In genomic region chr2:8558096-8558495, GRCh38 we compare ENCODE assay signal across 18 cellular contexts.
DNase-seq lines count a peak whose midpoint lies in the region; ATAC-seq and TF ChIP-seq lines count a peak whose summit lies in the region.
"Had no signal": no experiment of that assay in that cellular context is flagged by ENCODE, and none has a peak within 500 bp of the region (broad histone marks: within the 10 kb centered on the region; RNA-seq: fewer than 3 reads in every experiment).

No MANE protein-coding gene starts in this region.

- H4K20me1 ChIP-seq in DND-41 (ENCODE audit: insufficient read depth, low read length) = no peaks in the 10 kb centered on the region

- intact Hi-C loops in posterior vena cava (cut with DNase I) (no loop called here), right lobe of liver (cut with DNase I) (no loop called here)

- no peak overlapping the region for H3K27ac ChIP-seq in DND-41 (ENCODE audit: low read length)
- no peak overlapping the region for H3K27ac ChIP-seq in WERI-Rb-1
- no peak overlapping the region for H3K27ac ChIP-seq in right lobe of liver
- H3K27ac ChIP-seq: GM23248, HL-60 had no signal

- H3K36me3 ChIP-seq in DND-41 (ENCODE audit: insufficient read depth, low read length) = no peaks in the 10 kb centered on the region
- no peaks in the 10 kb centered on the region for H3K36me3 ChIP-seq in WERI-Rb-1
- no peaks in the 10 kb centered on the region for H3K36me3 ChIP-seq in right lobe of liver
- H3K36me3 ChIP-seq: HAP-1 had no signal

- TF ChIP-seq CTCF in DND-41 (IDR thresholded peaks at IDR 0.05; ENCODE audit: borderline replicate concordance, extremely low read depth, low read length, poor library complexity, severe bottlenecking) = no peak
- no peak for TF ChIP-seq CTCF in WERI-Rb-1 (IDR thresholded peaks at IDR 0.05; ENCODE audit: low read depth, low read length)
- no peak for TF ChIP-seq CTCF in right lobe of liver (IDR thresholded peaks at IDR 0.05)

- H3K27me3 ChIP-seq in DND-41 (ENCODE audit: insufficient read depth, low read length, poor library complexity) (no peaks in the 10 kb centered on the region), WERI-Rb-1 (ENCODE audit: insufficient read depth, low read depth, severe bottlenecking) (no peaks in the 10 kb centered on the region), right lobe of liver (no peaks in the 10 kb centered on the region)

- H3K27ac Mint-ChIP-seq in immature natural killer cell = no peak overlapping the region
- H3K27ac Mint-ChIP-seq: CD4-positive, alpha-beta T cell had no signal

- no peak overlapping the region for H3K9ac ChIP-seq in DND-41 (ENCODE audit: low read depth, low read length)
- H3K9ac ChIP-seq: GM23248 had no signal

- no peaks in the 10 kb centered on the region for H3K79me2 ChIP-seq in DND-41 (ENCODE audit: insufficient read depth, low read length)

- H3K9me3 Mint-ChIP-seq in immature natural killer cell = peaks cover 4 to 15% (median 10%) of the 10 kb centered on the region in 6 donors

- no peak overlapping the region for H2AFZ ChIP-seq in DND-41 (ENCODE audit: low read depth, low read length)
- H2AFZ ChIP-seq: GM23248 had no signal

- no peak overlapping the region for H3K4me2 ChIP-seq in DND-41 (ENCODE audit: insufficient read depth, low read length)

- ATAC-seq in DND-41 (ENCODE audit: insufficient read depth, low read depth) = peak; percentile 50; the same call in 2 of the 3 replicates
- ATAC-seq in right lobe of liver = no peak

- H3K36me3 Mint-ChIP-seq in immature natural killer cell = peaks cover 3 to 10% (median 10%) of the 10 kb centered on the region in 3 donors

- H3K4me3 Mint-ChIP-seq in immature natural killer cell = no peak overlapping the region
- H3K4me3 Mint-ChIP-seq: CD4-positive, alpha-beta T cell had no signal

- H3K4me1 ChIP-seq in DND-41 (ENCODE audit: insufficient read depth, low read length) (no peaks in the 10 kb centered on the region), right lobe of liver (peaks cover 0 to 12% (median 0%) of the 10 kb centered on the region in 4 donors)
- H3K4me1 ChIP-seq: Caco-2, HAP-1 had no signal

- WGBS in right lobe of liver (ENCODE audit: insufficient coverage, low coverage, low lambda C conversion rate, missing lambda C conversion rate) = no CpG with 5 or more reads among the region's 3 CpGs

- TF ChIP-seq POLR2A in right lobe of liver (IDR thresholded peaks at IDR 0.05) = no peak

- H3K4me1 Mint-ChIP-seq in immature natural killer cell = no peaks in the 10 kb centered on the region

- no peak overlapping the region for H3K4me3 ChIP-seq in DND-41 (ENCODE audit: low read depth in 1 of 2, low read length in 2 of 2)
- H3K4me3 ChIP-seq in WERI-Rb-1 (ENCODE audit: low read depth, low read length) = no peak overlapping the region
- no peak overlapping the region for H3K4me3 ChIP-seq in right lobe of liver
- H3K4me3 ChIP-seq: GM23248, HAP-1 had no signal

- H3K27me3 Mint-ChIP-seq in immature natural killer cell (ENCODE audit: low read depth in 3 of 3) = no peaks in the 10 kb centered on the region
- H3K27me3 Mint-ChIP-seq: CD4-positive, alpha-beta T cell had no signal

- H3K9me3 ChIP-seq in DND-41 (ENCODE audit: insufficient read depth, low read length, severe bottlenecking) (peaks cover 14% of the 10 kb centered on the region), WERI-Rb-1 (ENCODE audit: severe bottlenecking) (peaks cover 11% of the 10 kb centered on the region), right lobe of liver (peaks cover 0 to 4% (median 0%) of the 10 kb centered on the region in 4 donors)
- H3K9me3 ChIP-seq: HAP-1 had no signal

- peak; percentile 40 for DNase-seq in activated CD8-positive, alpha-beta memory T cell treated with anti-CD3 and anti-CD28 coated beads, Interleukin-2, amount 50 U/mL, for 48 hours
- no peak for DNase-seq in activated CD8-positive, alpha-beta memory T cell treated with anti-CD3 and anti-CD28 coated beads, Interleukin-2, amount 50 U/mL, for 4 hours
- no peak for DNase-seq in DND-41
- peak; percentile 4 for DNase-seq in WERI-Rb-1
- peak; percentile 35 for DNase-seq in posterior vena cava (ENCODE audit: low spot score)
- no peak for DNase-seq in immature natural killer cell
- DNase-seq in KG1 (lab: John Stamatoyannopoulos, UW) = no peak
- DNase-seq in right lobe of liver = no peak
- DNase-seq: GF-D8, GM23248, NCI-H1417, NCI-H1930, NCI-H2171, NCI-H526 had no signal

Comparison
In these comparisons a context has a peak if more than half of its experiments do, and no peak if none do; other contexts are left out.
1. DNase-seq: peak in activated CD8-positive, alpha-beta memory T cell treated with anti-CD3 and anti-CD28 coated beads, Interleukin-2, amount 50 U/mL, for 48 hours (single experiment), WERI-Rb-1 (single experiment) and posterior vena cava (single experiment); none in activated CD8-positive, alpha-beta memory T cell treated with anti-CD3 and anti-CD28 coated beads, Interleukin-2, amount 50 U/mL, for 4 hours (single experiment), DND-41 (single experiment), immature natural killer cell (0 of 3), KG1 (single experiment) and right lobe of liver (0 of 3).